11 cellular contexts compared by ENCODE assay signal in genomic region chr14:81178063-81178462, GRCh38. TPM values are rescaled to one million over a fixed set of nuclear protein-coding genes. Genes with fewer than 3 reads are reported as not detected.
DNase-seq lines count a peak whose midpoint lies in the region; ATAC-seq and TF ChIP-seq lines count a peak whose summit lies in the region.
"Had no signal": no experiment of that assay in that cellular context is flagged by ENCODE, and none has a peak within 500 bp of the region (broad histone marks: within the 10 kb centered on the region; RNA-seq: fewer than 3 reads in every experiment).

No MANE protein-coding gene starts in this region.

- H3K4me2 ChIP-seq in MM.1S (ENCODE audit: low read depth, low read length) = peak overlapping the region; percentile 69

- peak overlapping the region; percentile 69; the same call in 1 of the 2 replicates for H3K27ac ChIP-seq in MM.1S (ENCODE audit: low read length)
- H3K27ac ChIP-seq in SJCRH30 = no peak overlapping the region

- H3K27me3 Mint-ChIP-seq in natural killer cell (ENCODE audit: low read depth in 2 of 2) = no peaks in the 10 kb centered on the region

- no peaks in the 10 kb centered on the region for H3K9me2 ChIP-seq in MM.1S (replicated peaks; ENCODE audit: insufficient read depth, low read length)

- peak overlapping the region; percentile 26; the same call in 1 of the 2 replicates for H3K9ac ChIP-seq in MM.1S (ENCODE audit: low read length)

- intact Hi-C loops in natural killer cell (cut with micrococcal nuclease) = no loop called here
- intact Hi-C loops in posterior vena cava (cut with DNase I) = no loop called here

- H3K27me3 ChIP-seq in MM.1S (replicated peaks; ENCODE audit: insufficient read depth, low read length) = no peaks in the 10 kb centered on the region
- H3K27me3 ChIP-seq in SJCRH30 = no peaks in the 10 kb centered on the region

- peaks cover 10% of the 10 kb centered on the region for H3K36me3 Mint-ChIP-seq in natural killer cell

- peaks cover 10% of the 10 kb centered on the region for H3F3A ChIP-seq in MM.1S (ENCODE audit: insufficient read depth, low read length)

- H3K4me3 Mint-ChIP-seq in natural killer cell = no peak overlapping the region
- H3K4me3 Mint-ChIP-seq: activated CD8-positive, alpha-beta T cell treated with anti-CD3 and anti-CD28 coated beads, Interleukin-2, amount 10 ng/mL, durations not matched to agents 7 days and 5 days; neural crest cell had no signal

- H3K79me2 ChIP-seq in MM.1S (ENCODE audit: low read length) = peaks cover 6% of the 10 kb centered on the region; the same call in 1 of the 2 replicates

- peak overlapping the region; percentile 75 to 90 for H3K27ac Mint-ChIP-seq in natural killer cell
- H3K27ac Mint-ChIP-seq: activated CD8-positive, alpha-beta T cell treated with anti-CD3 and anti-CD28 coated beads, Interleukin-2, amount 10 ng/mL, durations not matched to agents 7 days and 5 days had no signal

- H3K4me3 ChIP-seq in MM.1S (ENCODE audit: low read length) = peak overlapping the region; percentile 46; the same call in 1 of the 2 replicates
- no peak overlapping the region for H3K4me3 ChIP-seq in SJCRH30

- H3K36me3 ChIP-seq in MM.1S (replicated peaks; ENCODE audit: insufficient read depth, low read length) = no peaks in the 10 kb centered on the region; the same call in 1 of the 2 replicates
- peaks cover 11% of the 10 kb centered on the region; the same call in 1 of the 2 replicates for H3K36me3 ChIP-seq in SJCRH30

- ATAC-seq in GM18858 (IDR thresholded peaks at IDR 0.05; ENCODE audit: unreplicated experiment) (peak; percentile 52), HG02642 (IDR thresholded peaks at IDR 0.05; ENCODE audit: poor library complexity, unreplicated experiment) (peak; percentile 42), natural killer cell (peak in 2 of 3 donors; percentile 26 to 35)
- ATAC-seq: activated CD8-positive, alpha-beta T cell treated with anti-CD3 and anti-CD28 coated beads, Interleukin-2, amount 10 ng/mL, durations not matched to agents 7 days and 5 days had no signal

- H3K9me3 ChIP-seq in MM.1S (replicated peaks; ENCODE audit: insufficient read depth, low read length) = no peaks in the 10 kb centered on the region
- no peaks in the 10 kb centered on the region for H3K9me3 ChIP-seq in SJCRH30 (replicated peaks)

- peaks cover 18 to 32% of the 10 kb centered on the region in 2 donors for H3K4me1 Mint-ChIP-seq in natural killer cell

- no peaks in the 10 kb centered on the region for H3K9me3 Mint-ChIP-seq in natural killer cell

- H3K4me1 ChIP-seq in MM.1S (ENCODE audit: low read length) = 0 out of 2 replicates have a peak, but pooled peaks cover 10% of the 10 kb centered on the region
- no peaks in the 10 kb centered on the region for H3K4me1 ChIP-seq in SJCRH30

- DNase-seq in MM.1S (peak; percentile 33), natural killer cell (no peak), NK-92 (lab: John Stamatoyannopoulos, UW; ENCODE audit: unreplicated experiment) (no peak), posterior vena cava (ENCODE audit: low spot score) (no peak), SJCRH30 (no peak), NCI-H524 treated with DMSO at 0.1 percent for 48 hours (lab: John Stamatoyannopoulos, UW) (no peak)
- DNase-seq: activated CD8-positive, alpha-beta T cell treated with anti-CD3 and anti-CD28 coated beads, Interleukin-2, amount 10 ng/mL, durations not matched to agents 7 days and 5 days; Kasumi-1 had no signal

- no peaks in the 10 kb centered on the region for H4K20me1 ChIP-seq in MM.1S (ENCODE audit: insufficient read depth, low read length)

- no peak overlapping the region for H2AFZ ChIP-seq in MM.1S (ENCODE audit: low read length)

- no peak for TF ChIP-seq CTCF in MM.1S (IDR thresholded peaks at IDR 0.05; ENCODE audit: low read length)
- no peak for TF ChIP-seq CTCF in natural killer cell (IDR thresholded peaks at IDR 0.05)

RNA-seq across cellular contexts. Expression of gene GTF2A1, which starts 42.7 kb away (rescaled TPM):
- total RNA-seq in natural killer cell (10 to 100 TPM; 24.5 to 32.7 (median 28.6) TPM), posterior vena cava (10 to 100 TPM; 28.3 to 30.6 TPM)
- 25.9 and 27.3 TPM in 2 replicates for total RNA-seq in SJCRH30 (2014; rRNA removed; shearing (Covaris generic))
